24 cellular contexts compared by ENCODE assay signal in genomic region chr20:61404311-61404710, GRCh38.
"Had no signal": no experiment of that assay in that cellular context is flagged by ENCODE, and none has a peak within 500 bp of the region (broad histone marks: within the 10 kb centered on the region; RNA-seq: fewer than 3 reads in every experiment).

No MANE protein-coding gene starts in this region.

- H3K4me1 Mint-ChIP-seq: memory B cell; naive thymus-derived CD4-positive, alpha-beta T cell; stimulated activated naive B cell treated with anti-CD40 and anti-IgM and Interleukin-4, amounts not matched to agents 10 μg/mL and 1 μg/mL and 100 μg/mL, for 72 hours had no signal

- ATAC-seq: left lobe of liver; left ventricle myocardium superior; mucosa of descending colon; naive thymus-derived CD4-positive, alpha-beta T cell; natural killer cell treated with Interleukin-12 subunit alpha and Interleukin-12 subunit beta and Interleukin-15 and Interleukin-18, amount 100 ng/mL, for 72 hours; pancreas; right cardiac atrium; sciatic nerve; stimulated activated naive B cell treated with anti-CD40 and anti-IgM and Interleukin-4, amounts not matched to agents 10 μg/mL and 1 μg/mL and 100 μg/mL, for 72 hours; stimulated activated naive CD8-positive, alpha-beta T cell treated with anti-CD3 and anti-CD28 coated beads, Interleukin-15, Interleukin-2, amounts not matched to agents 100 U/mL and 50 U/mL, for 24 hours had no signal

- H3K27ac Mint-ChIP-seq: memory B cell; naive thymus-derived CD4-positive, alpha-beta T cell; natural killer cell treated with Interleukin-12 subunit alpha and Interleukin-12 subunit beta and Interleukin-15 and Interleukin-18, amount 100 ng/mL, for 72 hours; stimulated activated naive B cell treated with anti-CD40 and anti-IgM and Interleukin-4, amounts not matched to agents 10 μg/mL and 1 μg/mL and 100 μg/mL, for 72 hours had no signal

- H3K36me3 Mint-ChIP-seq: naive thymus-derived CD4-positive, alpha-beta T cell; natural killer cell treated with Interleukin-12 subunit alpha and Interleukin-12 subunit beta and Interleukin-15 and Interleukin-18, amount 100 ng/mL, for 72 hours had no signal

- H3K27me3 Mint-ChIP-seq: memory B cell; stimulated activated naive B cell treated with anti-CD40 and anti-IgM and Interleukin-4, amounts not matched to agents 10 μg/mL and 1 μg/mL and 100 μg/mL, for 72 hours had no signal

- DNase-seq: islet precursor cell; left ventricle myocardium superior; midbrain; mucosa of descending colon; naive thymus-derived CD4-positive, alpha-beta T cell; nucleus accumbens; pancreas; retina; right cardiac atrium; stimulated activated CD4-positive, alpha-beta T cell treated with anti-CD3 and anti-CD28 coated beads, Interleukin-12 subunit alpha, Interleukin-12 subunit beta, amount 100 ng/mL, for 4 hours; stimulated activated CD4-positive, alpha-beta T cell treated with anti-CD3 and anti-CD28 coated beads, Interleukin-15, amount 100 ng/mL, for 24 hours; stimulated activated CD4-positive, alpha-beta T cell treated with anti-CD3 and anti-CD28 coated beads, Interleukin-2, amount 100 ng/mL, for 24 hours; stimulated activated CD4-positive, alpha-beta T cell treated with anti-CD3 and anti-CD28 coated beads, Interleukin-4, amount 100 ng/mL, for 1 hour; stimulated activated naive B cell treated with anti-CD40 and anti-IgM and Interleukin-4, amounts not matched to agents 10 μg/mL and 1 μg/mL and 100 μg/mL, for 72 hours; stimulated activated naive CD8-positive, alpha-beta T cell treated with anti-CD3 and anti-CD28 coated beads, Interleukin-15, Interleukin-2, amounts not matched to agents 100 U/mL and 50 U/mL, for 24 hours; stomach; testis; thyroid gland; transverse colon; upper lobe of left lung had no signal

- H3K4me3 Mint-ChIP-seq: memory B cell; naive thymus-derived CD4-positive, alpha-beta T cell; natural killer cell treated with Interleukin-12 subunit alpha and Interleukin-12 subunit beta and Interleukin-15 and Interleukin-18, amount 100 ng/mL, for 72 hours; stimulated activated naive B cell treated with anti-CD40 and anti-IgM and Interleukin-4, amounts not matched to agents 10 μg/mL and 1 μg/mL and 100 μg/mL, for 72 hours had no signal
